Comparison of ENCODE assay signal across 1 cellular context in genomic region chr4:30840571-30840970, GRCh38.
TF ChIP-seq lines count a peak whose summit lies in the region.

No MANE protein-coding gene starts in this region.

TF ChIP-seq in GM23338, 12 proteins besides CTCF, POLR2A, EP300 and RAD21 (continued from another document):
- TF ChIP-seq ZNF462 (CRISPR knock-in tag; IDR thresholded peaks at IDR 0.05) (no peak), STAT1 (IDR thresholded peaks at IDR 0.05; ENCODE audit: unreplicated experiment) (no peak), EZH2phosphoT487 (IDR thresholded peaks at IDR 0.05; ENCODE audit: unreplicated experiment) (no peak), ZNF331 (CRISPR knock-in tag; IDR thresholded peaks at IDR 0.05; ENCODE audit: low read depth) (no peak), EZH2 (IDR thresholded peaks at IDR 0.05; ENCODE audit: low read depth, unreplicated experiment) (no peak), NANOG (IDR thresholded peaks at IDR 0.05; ENCODE audit: borderline replicate concordance) (no peak), POLR2AphosphoS5 (IDR thresholded peaks at IDR 0.05; ENCODE audit: low read depth) (no peak), ETS1 (IDR thresholded peaks at IDR 0.05) (no peak)
TF ChIP-seq in GM23338: peak in this region for 0.
